In genomic region chr10:60351191-60351853, GRCh38 we compare ENCODE assay signal across 10 cellular contexts. TPM values are rescaled to one million over a fixed set of nuclear protein-coding genes. Genes with fewer than 3 reads are reported as not detected.
DNase-seq lines count a peak whose midpoint lies in the region; ATAC-seq and TF ChIP-seq lines count a peak whose summit lies in the region.
"Had no signal": no experiment of that assay in that cellular context is flagged by ENCODE, and none has a peak within 500 bp of the region (broad histone marks: within the 10 kb centered on the region; RNA-seq: fewer than 3 reads in every experiment).

No MANE protein-coding gene starts in this region.

- H3K9ac ChIP-seq in PC-3 (ENCODE audit: low read length), result no peak overlapping the region

- H3K9me2 ChIP-seq in PC-3 (replicated peaks; ENCODE audit: low read length), result no peaks in the 10 kb centered on the region

- H3K4me2 ChIP-seq in PC-3 (ENCODE audit: low read length), result no peak overlapping the region

- no peaks in the 10 kb centered on the region for H3F3A ChIP-seq in PC-3 (ENCODE audit: low read length, unreplicated experiment)

- DNase-seq in Ammon's horn (ENCODE audit: low spot score) (peak; percentile 68), PC-3 (no peak), islet precursor cell (no peak), vagina (ENCODE audit: extremely low spot score in 2 of 2) (no peak), ovary (no peak)
- DNase-seq: activated CD4-positive, alpha-beta T cell treated with anti-CD3 and anti-CD28 coated beads for 4 hours; brain microvascular endothelial cell had no signal

- H3K79me2 ChIP-seq in PC-3 (ENCODE audit: low read length), result no peaks in the 10 kb centered on the region

- no TSS peak for BruUV-seq in PC-3 (replicated peaks; lab: Mats Ljungman, UMichigan)

- CTCF ChIA-PET in PC-3 (lab: Charles Lee), result no interaction called here

- peak overlapping the region; percentile 95 for H3K27ac ChIP-seq in angular gyrus (ENCODE audit: low read depth, low read length)
- H3K27ac ChIP-seq in PC-3 (ENCODE audit: low read length), result no peak overlapping the region
- H3K27ac ChIP-seq in vagina, result no peak overlapping the region
- no peak overlapping the region for H3K27ac ChIP-seq in ovary
- H3K27ac ChIP-seq: brain microvascular endothelial cell had no signal

- POLR2A ChIA-PET in PC-3 (lab: Charles Lee; ENCODE audit: unreplicated experiment), result no interaction called here

- ATAC-seq in GM19397 (IDR thresholded peaks at IDR 0.05; ENCODE audit: unreplicated experiment) (peak; percentile 68), HG03064 (IDR thresholded peaks at IDR 0.05; ENCODE audit: low read depth, unreplicated experiment) (peak; percentile 52), PC-3 (no peak)

- peaks cover 18% of the 10 kb centered on the region for H3K4me1 ChIP-seq in PC-3 (ENCODE audit: insufficient read depth, low read length)
- no peaks in the 10 kb centered on the region for H3K4me1 ChIP-seq in vagina
- H3K4me1 ChIP-seq in ovary (ENCODE audit: insufficient read depth), result peaks cover 4% of the 10 kb centered on the region

- H3K4me3 ChIP-seq in PC-3 (ENCODE audit: low read length) (no peak overlapping the region), vagina (no peak overlapping the region), ovary (no peak overlapping the region)

- 46 to 53% (median 49%) methylated on average over 4 of the region's 4 CpGs for WGBS in ovary, 3 donors

- no peaks in the 10 kb centered on the region for H4K20me1 ChIP-seq in PC-3 (ENCODE audit: low read length)

- TF ChIP-seq EP300 in ovary (IDR thresholded peaks at IDR 0.05), result no peak

- intact Hi-C loops in PC-3 (cut with micrococcal nuclease), result no loop called here
- intact Hi-C loops in vagina (cut with DNase I), result no loop called here
- intact Hi-C loops in ovary (cut with DNase I), result no loop called here

- TF ChIP-seq POLR2A in vagina (IDR thresholded peaks at IDR 0.05) (no peak), ovary (IDR thresholded peaks at IDR 0.05) (no peak)

- no peak overlapping the region for H2AFZ ChIP-seq in PC-3 (ENCODE audit: low read length)

- H3K36me3 ChIP-seq in PC-3 (ENCODE audit: low read depth, low read length) (no peaks in the 10 kb centered on the region), vagina (no peaks in the 10 kb centered on the region), ovary (no peaks in the 10 kb centered on the region)
- H3K36me3 ChIP-seq: brain microvascular endothelial cell had no signal

- no peak for TF ChIP-seq CTCF in PC-3 (conservative IDR thresholded peaks at IDR 0.05; ENCODE audit: low read depth, low read length)
- no peak for TF ChIP-seq CTCF in vagina (IDR thresholded peaks at IDR 0.05)
- TF ChIP-seq CTCF in ovary (IDR thresholded peaks at IDR 0.05), result no peak

- H3K27me3 ChIP-seq in PC-3 (ENCODE audit: low read length) (no peaks in the 10 kb centered on the region), vagina (no peaks in the 10 kb centered on the region), ovary (no peaks in the 10 kb centered on the region)
- H3K27me3 ChIP-seq: brain microvascular endothelial cell had no signal

- H3K9me3 ChIP-seq in PC-3 (ENCODE audit: low read length) (no peaks in the 10 kb centered on the region), vagina (no peaks in the 10 kb centered on the region), ovary (no peaks in the 10 kb centered on the region)

RNA-seq across cellular contexts. Expression of gene ANK3, which starts 38.4 kb away (rescaled TPM):
- 29.5 and 33.6 TPM in 2 replicates for total RNA-seq in PC-3 (2014; rRNA removed)
- total RNA-seq in vagina, result 65.3 TPM
- total RNA-seq in ovary, result 10 to 100 TPM; 17.7 to 74.1 (median 36.5) TPM
- 10 to 100 TPM; 11.4 to 19.3 TPM for polyA plus RNA-seq in ovary
